In genomic region chr2:200377143-200377773, GRCh38 we compare ENCODE assay signal across 12 cellular contexts.
A peak's percentile ranks its signal among the peaks of the same experiment; 100 is the strongest.
DNase-seq lines count a peak whose midpoint lies in the region; ATAC-seq and TF ChIP-seq lines count a peak whose summit lies in the region.
"Had no signal": no experiment of that assay in that cellular context is flagged by ENCODE, and none has a peak within 500 bp of the region (broad histone marks: within the 10 kb centered on the region; RNA-seq: fewer than 3 reads in every experiment).

No MANE protein-coding gene starts in this region.

- no peak overlapping the region; the same call in 2 of the 3 replicates for H3K4me3 Mint-ChIP-seq in GM23338

- H3K9me2 ChIP-seq in GM23338 (ENCODE audit: insufficient read depth): no peaks in the 10 kb centered on the region
- H3K9me2 ChIP-seq in PC-9 (ENCODE audit: insufficient read depth): no peaks in the 10 kb centered on the region; the same call in 1 of the 2 replicates
- H3K9me2 ChIP-seq in hepatocyte (replicated peaks; ENCODE audit: insufficient read depth): no peaks in the 10 kb centered on the region

- intact Hi-C loops in PC-9 (cut with micrococcal nuclease; ENCODE audit: unreplicated experiment): loop anchor here (2.0 kb wide), 3 partner anchors 24 to 68 kb away; no protein-coding TSS in a partner anchor

- H3F3A ChIP-seq in GM23338 (replicated peaks; ENCODE audit: low read depth) (no peaks in the 10 kb centered on the region; the same call in 1 of the 2 replicates), PC-9 (ENCODE audit: insufficient read depth, low read depth) (peaks cover 57% of the 10 kb centered on the region)

- H2AFZ ChIP-seq in GM23338 (no peak overlapping the region), PC-9 (no peak overlapping the region), hepatocyte (no peak overlapping the region)

- no peaks in the 10 kb centered on the region for H3K27me3 ChIP-seq in GM23338 (ENCODE audit: insufficient read depth)
- no peaks in the 10 kb centered on the region for H3K27me3 ChIP-seq in PC-9 (ENCODE audit: insufficient read depth, low read depth)
- no peaks in the 10 kb centered on the region for H3K27me3 ChIP-seq in hepatocyte
- H3K27me3 ChIP-seq in skeletal muscle satellite cell (ENCODE audit: control insufficient read depth, insufficient read depth, low read length): no peaks in the 10 kb centered on the region

- H3K4me3 ChIP-seq in GM23338 (no peak overlapping the region), PC-9 (peak overlapping the region; percentile 59; the same call in 1 of the 2 replicates), hepatocyte (no peak overlapping the region), skeletal muscle satellite cell (ENCODE audit: low read length) (no peak overlapping the region)
- H3K4me3 ChIP-seq: GM12878 had no signal

- CTCF ChIA-PET in PC-9 (lab: Charles Lee): no interaction called here

- BruUV-seq in PC-9 (replicated peaks; lab: Mats Ljungman, UMichigan): TSS peak; percentile 28

- H3K4me1 Mint-ChIP-seq in GM23338: peaks cover 79% of the 10 kb centered on the region

- POLR2A ChIA-PET in PC-9 (lab: Charles Lee; ENCODE audit: unreplicated experiment): interaction anchor here (0.7 kb wide), 1 partner anchor 18 kb away, joined by 7 read pairs; no protein-coding TSS in a partner anchor

- H3K9me3 ChIP-seq in PC-9 (ENCODE audit: insufficient read depth, low read depth): no peaks in the 10 kb centered on the region
- no peaks in the 10 kb centered on the region for H3K9me3 ChIP-seq in hepatocyte (ENCODE audit: low read depth)
- no peaks in the 10 kb centered on the region for H3K9me3 ChIP-seq in skeletal muscle satellite cell (replicated peaks; ENCODE audit: low read length)

- H3K27me3 Mint-ChIP-seq in GM23338 (ENCODE audit: insufficient read depth, low read depth, poor library complexity): no peaks in the 10 kb centered on the region

- H3K4me2 ChIP-seq in GM23338: peak overlapping the region; percentile 70; the same call in 1 of the 2 replicates
- peak overlapping the region; percentile 87 for H3K4me2 ChIP-seq in PC-9
- peak overlapping the region; percentile 44 for H3K4me2 ChIP-seq in hepatocyte
- peak overlapping the region; percentile 10 for H3K4me2 ChIP-seq in skeletal muscle satellite cell (ENCODE audit: low read length)

- no peaks in the 10 kb centered on the region for H4K20me1 ChIP-seq in GM23338 (replicated peaks; ENCODE audit: insufficient read depth)
- no peaks in the 10 kb centered on the region for H4K20me1 ChIP-seq in PC-9 (ENCODE audit: insufficient read depth)
- H4K20me1 ChIP-seq in hepatocyte (ENCODE audit: insufficient read depth, poor library complexity, severe bottlenecking): no peaks in the 10 kb centered on the region

- no peak overlapping the region for H3K9ac ChIP-seq in skeletal muscle satellite cell (ENCODE audit: low read depth, low read length)

- H3K27ac ChIP-seq in GM23338 (ENCODE audit: low read depth) (peak overlapping the region; percentile 35; the same call in 1 of the 2 replicates), PC-9 (peak overlapping the region; percentile 96), hepatocyte (peak overlapping the region; percentile 91)

- no peaks in the 10 kb centered on the region for H3K36me3 Mint-ChIP-seq in GM23338 (ENCODE audit: low read depth)

- H3K36me3 ChIP-seq in GM23338 (ENCODE audit: insufficient read depth) (no peaks in the 10 kb centered on the region; the same call in 1 of the 2 replicates), PC-9 (ENCODE audit: low read depth) (peaks cover 5% of the 10 kb centered on the region; the same call in 1 of the 2 replicates), hepatocyte (replicated peaks; ENCODE audit: insufficient read depth, low read depth) (no peaks in the 10 kb centered on the region), skeletal muscle satellite cell (ENCODE audit: insufficient read depth, low read length) (peaks cover 2% of the 10 kb centered on the region)

- DNase-seq in GM23338 (ENCODE audit: low spot score) (no peak), PC-9 (no peak), hepatocyte (ENCODE audit: low spot score) (no peak)
- no peak for DNase-seq in NK-92 treated with Interleukin-12 subunit alpha and Interleukin-12 subunit beta, amount 100 ng/mL, for 24 hours (lab: John Stamatoyannopoulos, UW)
- no peak for DNase-seq in stimulated activated CD4-positive, alpha-beta T cell treated with anti-CD3 and anti-CD28 coated beads, Interleukin-1b, Interleukin-23, amount 100 ng/mL, for 48 hours
- DNase-seq: activated CD4-positive, alpha-beta T cell treated with anti-CD3 and anti-CD28 coated beads, Interleukin-2, amount 50 U/mL, for 48 hours; DMS 273 treated with DMSO at 0.1 percent for 48 hours; NCI-H524 treated with DMSO at 0.1 percent for 48 hours; occipital lobe had no signal

- ATAC-seq in GM23338: no peak
- no peak for ATAC-seq in GM21515 (IDR thresholded peaks at IDR 0.05; ENCODE audit: unreplicated experiment)
- ATAC-seq: GM12878 had no signal

- H3K27ac Mint-ChIP-seq in GM23338: peak overlapping the region; percentile 64; the same call in 1 of the 2 replicates

- H3K4me1 ChIP-seq in GM23338 (ENCODE audit: insufficient read depth) (peaks cover 64% of the 10 kb centered on the region), PC-9 (replicated peaks; ENCODE audit: insufficient read depth) (peaks cover 97% of the 10 kb centered on the region), hepatocyte (ENCODE audit: insufficient read depth) (peaks cover 54% of the 10 kb centered on the region), skeletal muscle satellite cell (ENCODE audit: control insufficient read depth, insufficient read depth, low read length) (peaks cover 74% of the 10 kb centered on the region)

- H3K79me2 ChIP-seq in GM23338 (replicated peaks; ENCODE audit: insufficient read depth) (peaks cover 97% of the 10 kb centered on the region), PC-9 (ENCODE audit: low read depth) (peaks cover 75% of the 10 kb centered on the region), hepatocyte (peaks cover 72% of the 10 kb centered on the region)

- no peaks in the 10 kb centered on the region for H3K9me3 Mint-ChIP-seq in GM23338

- 69% methylated on average over 7 of the region's 7 CpGs for WGBS in hepatocyte (ENCODE audit: low lambda C conversion rate, missing lambda C conversion rate)

- TF ChIP-seq CTCF in GM23338 (conservative IDR thresholded peaks at IDR 0.05; ENCODE audit: low read depth in 2 of 2) (no peak), PC-9 (conservative IDR thresholded peaks at IDR 0.05) (no peak), hepatocyte (IDR thresholded peaks at IDR 0.05; ENCODE audit: poor library complexity) (no peak)

TF ChIP-seq in GM23338, 12 proteins besides CTCF, POLR2A, EP300 and RAD21 (continues in another document):
- TF ChIP-seq ZNF114 (CRISPR knock-in tag; IDR thresholded peaks at IDR 0.05) (no peak), STAT1 (IDR thresholded peaks at IDR 0.05; ENCODE audit: unreplicated experiment) (no peak)
- TF ChIP-seq, protein P1, sequence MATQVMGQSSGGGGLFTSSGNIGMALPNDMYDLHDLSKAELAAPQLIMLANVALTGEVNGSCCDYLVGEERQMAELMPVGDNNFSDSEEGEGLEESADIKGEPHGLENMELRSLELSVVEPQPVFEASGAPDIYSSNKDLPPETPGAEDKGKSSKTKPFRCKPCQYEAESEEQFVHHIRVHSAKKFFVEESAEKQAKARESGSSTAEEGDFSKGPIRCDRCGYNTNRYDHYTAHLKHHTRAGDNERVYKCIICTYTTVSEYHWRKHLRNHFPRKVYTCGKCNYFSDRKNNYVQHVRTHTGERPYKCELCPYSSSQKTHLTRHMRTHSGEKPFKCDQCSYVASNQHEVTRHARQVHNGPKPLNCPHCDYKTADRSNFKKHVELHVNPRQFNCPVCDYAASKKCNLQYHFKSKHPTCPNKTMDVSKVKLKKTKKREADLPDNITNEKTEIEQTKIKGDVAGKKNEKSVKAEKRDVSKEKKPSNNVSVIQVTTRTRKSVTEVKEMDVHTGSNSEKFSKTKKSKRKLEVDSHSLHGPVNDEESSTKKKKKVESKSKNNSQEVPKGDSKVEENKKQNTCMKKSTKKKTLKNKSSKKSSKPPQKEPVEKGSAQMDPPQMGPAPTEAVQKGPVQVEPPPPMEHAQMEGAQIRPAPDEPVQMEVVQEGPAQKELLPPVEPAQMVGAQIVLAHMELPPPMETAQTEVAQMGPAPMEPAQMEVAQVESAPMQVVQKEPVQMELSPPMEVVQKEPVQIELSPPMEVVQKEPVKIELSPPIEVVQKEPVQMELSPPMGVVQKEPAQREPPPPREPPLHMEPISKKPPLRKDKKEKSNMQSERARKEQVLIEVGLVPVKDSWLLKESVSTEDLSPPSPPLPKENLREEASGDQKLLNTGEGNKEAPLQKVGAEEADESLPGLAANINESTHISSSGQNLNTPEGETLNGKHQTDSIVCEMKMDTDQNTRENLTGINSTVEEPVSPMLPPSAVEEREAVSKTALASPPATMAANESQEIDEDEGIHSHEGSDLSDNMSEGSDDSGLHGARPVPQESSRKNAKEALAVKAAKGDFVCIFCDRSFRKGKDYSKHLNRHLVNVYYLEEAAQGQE (IDR thresholded peaks at IDR 0.05; ENCODE audit: unreplicated experiment): no peak

Comparison
In these comparisons a context has a peak if more than half of its experiments do, and no peak if none do; other contexts are left out.
1. H3K27ac ChIP-seq: peak in every context shown above with its lines; median percentile 96 in PC-9; 91 in hepatocyte; 35 in GM23338.
2. H3K4me2 ChIP-seq: peak in every context shown above with its lines; median percentile 87 in PC-9; 70 in GM23338; 44 in hepatocyte; 10 in skeletal muscle satellite cell.